ENCODE assay signal across 1 cellular context in the genomic region with DNA sequence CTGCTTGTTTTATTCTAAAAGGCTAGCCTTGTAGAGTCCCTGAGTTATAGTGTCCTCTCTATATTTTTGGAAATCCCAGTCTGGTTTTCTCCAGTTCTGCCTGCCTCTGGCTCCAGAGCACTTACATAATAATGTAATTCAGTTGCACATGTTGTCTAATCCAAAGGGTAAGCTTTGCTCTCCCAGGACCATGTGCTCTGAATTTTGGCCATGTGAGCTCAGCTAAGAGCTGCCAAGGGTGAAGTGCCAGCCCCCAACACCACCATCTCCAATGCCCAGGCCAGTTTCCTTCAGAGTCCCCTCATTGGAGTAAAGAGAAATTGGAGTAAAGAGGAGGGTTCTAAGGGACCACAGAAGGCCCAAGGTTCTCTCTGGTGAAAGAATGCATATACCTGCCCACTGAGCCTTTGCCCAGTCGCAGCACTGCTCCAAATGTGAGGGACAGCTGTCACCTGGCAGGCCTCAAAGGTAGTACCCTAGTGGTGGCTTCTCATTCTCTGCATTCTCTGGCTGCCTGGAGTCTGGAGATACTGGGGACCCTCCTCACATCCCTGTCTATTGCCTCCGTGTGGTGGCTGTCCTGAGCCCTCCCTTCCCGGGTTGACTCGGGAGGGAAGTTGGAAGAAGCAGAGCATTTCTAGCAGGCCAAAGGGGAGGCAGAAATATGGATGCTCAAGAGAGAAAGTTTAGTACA.
TF ChIP-seq lines count a peak whose summit lies in the region.

No MANE protein-coding gene starts in this region.

TF ChIP-seq in H1, 55 proteins besides CTCF, POLR2A, EP300 and RAD21:
- TF ChIP-seq, protein P1, sequence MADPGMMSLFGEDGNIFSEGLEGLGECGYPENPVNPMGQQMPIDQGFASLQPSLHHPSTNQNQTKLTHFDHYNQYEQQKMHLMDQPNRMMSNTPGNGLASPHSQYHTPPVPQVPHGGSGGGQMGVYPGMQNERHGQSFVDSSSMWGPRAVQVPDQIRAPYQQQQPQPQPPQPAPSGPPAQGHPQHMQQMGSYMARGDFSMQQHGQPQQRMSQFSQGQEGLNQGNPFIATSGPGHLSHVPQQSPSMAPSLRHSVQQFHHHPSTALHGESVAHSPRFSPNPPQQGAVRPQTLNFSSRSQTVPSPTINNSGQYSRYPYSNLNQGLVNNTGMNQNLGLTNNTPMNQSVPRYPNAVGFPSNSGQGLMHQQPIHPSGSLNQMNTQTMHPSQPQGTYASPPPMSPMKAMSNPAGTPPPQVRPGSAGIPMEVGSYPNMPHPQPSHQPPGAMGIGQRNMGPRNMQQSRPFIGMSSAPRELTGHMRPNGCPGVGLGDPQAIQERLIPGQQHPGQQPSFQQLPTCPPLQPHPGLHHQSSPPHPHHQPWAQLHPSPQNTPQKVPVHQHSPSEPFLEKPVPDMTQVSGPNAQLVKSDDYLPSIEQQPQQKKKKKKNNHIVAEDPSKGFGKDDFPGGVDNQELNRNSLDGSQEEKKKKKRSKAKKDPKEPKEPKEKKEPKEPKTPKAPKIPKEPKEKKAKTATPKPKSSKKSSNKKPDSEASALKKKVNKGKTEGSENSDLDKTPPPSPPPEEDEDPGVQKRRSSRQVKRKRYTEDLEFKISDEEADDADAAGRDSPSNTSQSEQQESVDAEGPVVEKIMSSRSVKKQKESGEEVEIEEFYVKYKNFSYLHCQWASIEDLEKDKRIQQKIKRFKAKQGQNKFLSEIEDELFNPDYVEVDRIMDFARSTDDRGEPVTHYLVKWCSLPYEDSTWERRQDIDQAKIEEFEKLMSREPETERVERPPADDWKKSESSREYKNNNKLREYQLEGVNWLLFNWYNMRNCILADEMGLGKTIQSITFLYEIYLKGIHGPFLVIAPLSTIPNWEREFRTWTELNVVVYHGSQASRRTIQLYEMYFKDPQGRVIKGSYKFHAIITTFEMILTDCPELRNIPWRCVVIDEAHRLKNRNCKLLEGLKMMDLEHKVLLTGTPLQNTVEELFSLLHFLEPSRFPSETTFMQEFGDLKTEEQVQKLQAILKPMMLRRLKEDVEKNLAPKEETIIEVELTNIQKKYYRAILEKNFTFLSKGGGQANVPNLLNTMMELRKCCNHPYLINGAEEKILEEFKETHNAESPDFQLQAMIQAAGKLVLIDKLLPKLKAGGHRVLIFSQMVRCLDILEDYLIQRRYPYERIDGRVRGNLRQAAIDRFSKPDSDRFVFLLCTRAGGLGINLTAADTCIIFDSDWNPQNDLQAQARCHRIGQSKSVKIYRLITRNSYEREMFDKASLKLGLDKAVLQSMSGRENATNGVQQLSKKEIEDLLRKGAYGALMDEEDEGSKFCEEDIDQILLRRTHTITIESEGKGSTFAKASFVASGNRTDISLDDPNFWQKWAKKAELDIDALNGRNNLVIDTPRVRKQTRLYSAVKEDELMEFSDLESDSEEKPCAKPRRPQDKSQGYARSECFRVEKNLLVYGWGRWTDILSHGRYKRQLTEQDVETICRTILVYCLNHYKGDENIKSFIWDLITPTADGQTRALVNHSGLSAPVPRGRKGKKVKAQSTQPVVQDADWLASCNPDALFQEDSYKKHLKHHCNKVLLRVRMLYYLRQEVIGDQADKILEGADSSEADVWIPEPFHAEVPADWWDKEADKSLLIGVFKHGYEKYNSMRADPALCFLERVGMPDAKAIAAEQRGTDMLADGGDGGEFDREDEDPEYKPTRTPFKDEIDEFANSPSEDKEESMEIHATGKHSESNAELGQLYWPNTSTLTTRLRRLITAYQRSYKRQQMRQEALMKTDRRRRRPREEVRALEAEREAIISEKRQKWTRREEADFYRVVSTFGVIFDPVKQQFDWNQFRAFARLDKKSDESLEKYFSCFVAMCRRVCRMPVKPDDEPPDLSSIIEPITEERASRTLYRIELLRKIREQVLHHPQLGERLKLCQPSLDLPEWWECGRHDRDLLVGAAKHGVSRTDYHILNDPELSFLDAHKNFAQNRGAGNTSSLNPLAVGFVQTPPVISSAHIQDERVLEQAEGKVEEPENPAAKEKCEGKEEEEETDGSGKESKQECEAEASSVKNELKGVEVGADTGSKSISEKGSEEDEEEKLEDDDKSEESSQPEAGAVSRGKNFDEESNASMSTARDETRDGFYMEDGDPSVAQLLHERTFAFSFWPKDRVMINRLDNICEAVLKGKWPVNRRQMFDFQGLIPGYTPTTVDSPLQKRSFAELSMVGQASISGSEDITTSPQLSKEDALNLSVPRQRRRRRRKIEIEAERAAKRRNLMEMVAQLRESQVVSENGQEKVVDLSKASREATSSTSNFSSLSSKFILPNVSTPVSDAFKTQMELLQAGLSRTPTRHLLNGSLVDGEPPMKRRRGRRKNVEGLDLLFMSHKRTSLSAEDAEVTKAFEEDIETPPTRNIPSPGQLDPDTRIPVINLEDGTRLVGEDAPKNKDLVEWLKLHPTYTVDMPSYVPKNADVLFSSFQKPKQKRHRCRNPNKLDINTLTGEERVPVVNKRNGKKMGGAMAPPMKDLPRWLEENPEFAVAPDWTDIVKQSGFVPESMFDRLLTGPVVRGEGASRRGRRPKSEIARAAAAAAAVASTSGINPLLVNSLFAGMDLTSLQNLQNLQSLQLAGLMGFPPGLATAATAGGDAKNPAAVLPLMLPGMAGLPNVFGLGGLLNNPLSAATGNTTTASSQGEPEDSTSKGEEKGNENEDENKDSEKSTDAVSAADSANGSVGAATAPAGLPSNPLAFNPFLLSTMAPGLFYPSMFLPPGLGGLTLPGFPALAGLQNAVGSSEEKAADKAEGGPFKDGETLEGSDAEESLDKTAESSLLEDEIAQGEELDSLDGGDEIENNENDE (IDR thresholded peaks at IDR 0.05; ENCODE audit: insufficient replicate concordance, low read length) = no peak
- TF ChIP-seq SAP30 (IDR thresholded peaks at IDR 0.05; ENCODE audit: insufficient read depth, insufficient replicate concordance, low read length) = no peak
- no peak for TF ChIP-seq SIRT6 (IDR thresholded peaks at IDR 0.05; ENCODE audit: low read length)
- no peak for TF ChIP-seq CEBPB (IDR thresholded peaks at IDR 0.05; ENCODE audit: low read depth, low read length)
- TF ChIP-seq, protein P2, sequence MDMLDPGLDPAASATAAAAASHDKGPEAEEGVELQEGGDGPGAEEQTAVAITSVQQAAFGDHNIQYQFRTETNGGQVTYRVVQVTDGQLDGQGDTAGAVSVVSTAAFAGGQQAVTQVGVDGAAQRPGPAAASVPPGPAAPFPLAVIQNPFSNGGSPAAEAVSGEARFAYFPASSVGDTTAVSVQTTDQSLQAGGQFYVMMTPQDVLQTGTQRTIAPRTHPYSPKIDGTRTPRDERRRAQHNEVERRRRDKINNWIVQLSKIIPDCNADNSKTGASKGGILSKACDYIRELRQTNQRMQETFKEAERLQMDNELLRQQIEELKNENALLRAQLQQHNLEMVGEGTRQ (IDR thresholded peaks at IDR 0.05; ENCODE audit: low read length) = no peak
- TF ChIP-seq CTBP2 (IDR thresholded peaks at IDR 0.05; ENCODE audit: borderline replicate concordance, insufficient read depth, insufficient read length, low read length) = no peak
- TF ChIP-seq TEAD4 (IDR thresholded peaks at IDR 0.05; ENCODE audit: low read depth, low read length) = 0 out of 2 replicates have a peak, but pooled peaks have one; percentile 16
